Comparison of ENCODE assay signal across 1 cellular context in the genomic region with DNA sequence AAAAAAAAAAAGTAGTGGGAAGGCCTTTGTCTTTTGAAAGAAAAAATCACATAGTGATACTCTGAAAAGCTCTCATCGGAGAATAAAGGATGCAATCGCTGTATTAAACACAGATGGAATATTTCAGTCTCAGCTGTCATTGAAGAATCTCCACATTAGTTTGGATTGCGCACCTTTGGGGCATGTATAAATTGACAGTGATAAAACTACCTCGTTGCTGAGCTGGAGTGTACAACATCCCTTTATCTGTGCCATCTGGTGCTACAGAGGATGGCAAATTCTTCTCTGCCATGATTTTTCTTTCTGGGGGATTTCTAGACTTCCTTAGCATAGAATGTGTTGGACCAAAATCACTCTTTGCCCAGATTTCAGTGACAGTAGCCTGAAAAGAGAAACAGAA.
A peak's percentile ranks its signal among the peaks of the same experiment; 100 is the strongest.
TF ChIP-seq lines count a peak whose summit lies in the region.

No MANE protein-coding gene starts in this region.

TF ChIP-seq in SK-N-SH treated with all-trans-retinoic acid at 6 μM for 48 hours, 23 proteins besides CTCF, POLR2A, EP300 and RAD21 (continued from another document):
- TF ChIP-seq ISL1 (CRISPR knock-in tag; IDR thresholded peaks at IDR 0.05) (peak; percentile 86), ZNF8 (CRISPR knock-in tag; IDR thresholded peaks at IDR 0.05) (no peak)
- TF ChIP-seq, protein P1, sequence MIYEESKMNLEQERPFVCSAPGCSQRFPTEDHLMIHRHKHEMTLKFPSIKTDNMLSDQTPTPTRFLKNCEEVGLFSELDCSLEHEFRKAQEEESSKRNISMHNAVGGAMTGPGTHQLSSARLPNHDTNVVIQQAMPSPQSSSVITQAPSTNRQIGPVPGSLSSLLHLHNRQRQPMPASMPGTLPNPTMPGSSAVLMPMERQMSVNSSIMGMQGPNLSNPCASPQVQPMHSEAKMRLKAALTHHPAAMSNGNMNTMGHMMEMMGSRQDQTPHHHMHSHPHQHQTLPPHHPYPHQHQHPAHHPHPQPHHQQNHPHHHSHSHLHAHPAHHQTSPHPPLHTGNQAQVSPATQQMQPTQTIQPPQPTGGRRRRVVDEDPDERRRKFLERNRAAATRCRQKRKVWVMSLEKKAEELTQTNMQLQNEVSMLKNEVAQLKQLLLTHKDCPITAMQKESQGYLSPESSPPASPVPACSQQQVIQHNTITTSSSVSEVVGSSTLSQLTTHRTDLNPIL (CRISPR knock-in tag; IDR thresholded peaks at IDR 0.05; ENCODE audit: low read depth): no peak; the same call in 1 of the 2 replicates
